In genomic region chr6:147063469-147064031, GRCh38 we compare ENCODE assay signal across 14 cellular contexts.
DNase-seq lines count a peak whose midpoint lies in the region; ATAC-seq, FAIRE-seq and TF ChIP-seq lines count a peak whose summit lies in the region.
"Had no signal": no experiment of that assay in that cellular context is flagged by ENCODE, and none has a peak within 500 bp of the region (broad histone marks: within the 10 kb centered on the region; RNA-seq: fewer than 3 reads in every experiment).

No MANE protein-coding gene starts in this region.

- peak overlapping the region in 1 of 2 experiments; percentile 72; a peak in 4 of 6 replicates for H3K27ac ChIP-seq in A549
- peak overlapping the region in 2 of 4 donors; percentile 1 to 15 for H3K27ac ChIP-seq in body of pancreas

- peak in 1 of 2 experiments; percentile 10 for DNase-seq in A549 (ENCODE audit: low read depth in 1 of 2, low spot score in 1 of 2)
- DNase-seq in HS-5 (ENCODE audit: low read depth): peak; percentile 60
- no peak for DNase-seq in body of pancreas
- DNase-seq in islet precursor cell: peak; percentile 73
- no peak for DNase-seq in NCI-H1092 (lab: John Stamatoyannopoulos, UW)
- DNase-seq in left lobe of liver (ENCODE audit: low spot score): no peak
- DNase-seq in stimulated activated naive CD8-positive, alpha-beta T cell treated with anti-CD3 and anti-CD28 coated beads, Interleukin-15, Interleukin-2, amounts not matched to agents 100 U/mL and 50 U/mL, for 24 hours: no peak
- DNase-seq in stimulated activated CD4-positive, alpha-beta T cell treated with anti-CD3 and anti-CD28 coated beads, Interleukin-4, amount 100 ng/mL, for 24 hours: no peak
- DNase-seq: activated CD4-positive, alpha-beta T cell treated with anti-CD3 and anti-CD28 coated beads, Interleukin-2, amount 10 ng/mL, durations not matched to agents 7 days and 5 days; activated effector memory CD4-positive, alpha-beta T cell treated with anti-CD3 and anti-CD28 coated beads, Interleukin-2, amount 50 U/mL, for 16 hours; naive B cell; NCI-H524 treated with DMSO at 0.1 percent for 48 hours had no signal

- H3K9me3 ChIP-seq in A549 (no peaks in the 10 kb centered on the region), body of pancreas (no peaks in the 10 kb centered on the region)

- POLR2A ChIA-PET in A549 (lab: Yijun Ruan, JAX): no interaction called here

- H3K4me3 ChIP-seq in A549 (no peak overlapping the region), body of pancreas (no peak overlapping the region)
- H3K4me3 ChIP-seq: GM23338 had no signal

- H3K27me3 ChIP-seq in body of pancreas: no peaks in the 10 kb centered on the region

- CTCF ChIA-PET in A549 (lab: Yijun Ruan, JAX): no interaction called here

- TF ChIP-seq RAD21 in A549 (conservative IDR thresholded peaks at IDR 0.05 in 1 of 2, IDR thresholded peaks at IDR 0.05 in 1 of 2): no peak

- H3K36me3 ChIP-seq in body of pancreas (replicated peaks in 1 of 2; ENCODE audit: insufficient read depth in 1 of 2, low read depth in 2 of 2): no peaks in the 10 kb centered on the region

- no peak for FAIRE-seq in A549 (lab: Jason Lieb, UNC)
- FAIRE-seq: G401.6 had no signal

- ATAC-seq in A549 (peak in 1 of 2 experiments; percentile 62; a peak in 3 of 6 replicates), body of pancreas (peak; percentile 77), left lobe of liver (no peak)
- no peak for ATAC-seq in stimulated activated naive CD8-positive, alpha-beta T cell treated with anti-CD3 and anti-CD28 coated beads, Interleukin-15, Interleukin-2, amounts not matched to agents 100 U/mL and 50 U/mL, for 24 hours
- ATAC-seq: GM23338 had no signal

- intact Hi-C loops in body of pancreas (cut with DNase I): no loop called here

- TF ChIP-seq CTCF in A549 (IDR thresholded peaks at IDR 0.05): no peak
- no peak for TF ChIP-seq CTCF in body of pancreas (IDR thresholded peaks at IDR 0.05)

- peak overlapping the region; percentile 10; the same call in 2 of the 3 replicates for H3K4me2 ChIP-seq in A549
- H3K4me2 ChIP-seq: GM23338 had no signal

- no peak for TF ChIP-seq EP300 in A549 (IDR thresholded peaks at IDR 0.05)

- 82% methylated on average over 1 of the region's 1 CpG for WGBS in A549 (ENCODE audit: missing lambda C conversion rate)
- 56 to 89% methylated on average over 1 of the region's 1 CpG for WGBS in body of pancreas, 2 donors

- peaks cover 30% of the 10 kb centered on the region for H3K4me1 ChIP-seq in A549
- H3K4me1 ChIP-seq in body of pancreas: peaks cover 9% of the 10 kb centered on the region

- no peak for TF ChIP-seq POLR2A in A549 (IDR thresholded peaks at IDR 0.05; ENCODE audit: low read length)
- TF ChIP-seq POLR2A in body of pancreas (IDR thresholded peaks at IDR 0.05): no peak

TF ChIP-seq in A549, 52 proteins besides CTCF, POLR2A, EP300 and RAD21:
- TF ChIP-seq HOXA7 (CRISPR knock-in tag; IDR thresholded peaks at IDR 0.05) (no peak), FOSL2 (IDR thresholded peaks at IDR 0.05) (no peak), FOSL2 (CRISPR knock-in tag; IDR thresholded peaks at IDR 0.05) (no peak), SMC3 (IDR thresholded peaks at IDR 0.05) (no peak), MAFK (IDR thresholded peaks at IDR 0.05; ENCODE audit: partially characterized antibody) (no peak), CBX2 (IDR thresholded peaks at IDR 0.05; ENCODE audit: borderline replicate concordance, low read depth) (no peak), NR3C1 (IDR thresholded peaks at IDR 0.05) (no peak), E2F6 (IDR thresholded peaks at IDR 0.05; ENCODE audit: borderline replicate concordance, low read depth) (no peak), ZC3H11A (IDR thresholded peaks at IDR 0.05) (no peak), RNF2 (IDR thresholded peaks at IDR 0.05; ENCODE audit: borderline replicate concordance, low read depth) (no peak), EHF (CRISPR knock-in tag; IDR thresholded peaks at IDR 0.05) (no peak), POLR2AphosphoS2 (conservative IDR thresholded peaks at IDR 0.05; ENCODE audit: low read length) (no peak), HOXB13 (CRISPR knock-in tag; IDR thresholded peaks at IDR 0.05; ENCODE audit: low read depth) (no peak), PHF8 (IDR thresholded peaks at IDR 0.05; ENCODE audit: borderline replicate concordance, low read depth) (no peak), CHD4 (IDR thresholded peaks at IDR 0.05; ENCODE audit: borderline replicate concordance) (no peak), RARB (CRISPR knock-in tag; IDR thresholded peaks at IDR 0.05) (no peak), RFX5 (IDR thresholded peaks at IDR 0.05) (no peak), KDM5A (IDR thresholded peaks at IDR 0.05) (no peak), HDAC2 (IDR thresholded peaks at IDR 0.05) (no peak)
- TF ChIP-seq, protein P1, sequence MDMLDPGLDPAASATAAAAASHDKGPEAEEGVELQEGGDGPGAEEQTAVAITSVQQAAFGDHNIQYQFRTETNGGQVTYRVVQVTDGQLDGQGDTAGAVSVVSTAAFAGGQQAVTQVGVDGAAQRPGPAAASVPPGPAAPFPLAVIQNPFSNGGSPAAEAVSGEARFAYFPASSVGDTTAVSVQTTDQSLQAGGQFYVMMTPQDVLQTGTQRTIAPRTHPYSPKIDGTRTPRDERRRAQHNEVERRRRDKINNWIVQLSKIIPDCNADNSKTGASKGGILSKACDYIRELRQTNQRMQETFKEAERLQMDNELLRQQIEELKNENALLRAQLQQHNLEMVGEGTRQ (IDR thresholded peaks at IDR 0.05): no peak
- TF ChIP-seq, protein P2, sequence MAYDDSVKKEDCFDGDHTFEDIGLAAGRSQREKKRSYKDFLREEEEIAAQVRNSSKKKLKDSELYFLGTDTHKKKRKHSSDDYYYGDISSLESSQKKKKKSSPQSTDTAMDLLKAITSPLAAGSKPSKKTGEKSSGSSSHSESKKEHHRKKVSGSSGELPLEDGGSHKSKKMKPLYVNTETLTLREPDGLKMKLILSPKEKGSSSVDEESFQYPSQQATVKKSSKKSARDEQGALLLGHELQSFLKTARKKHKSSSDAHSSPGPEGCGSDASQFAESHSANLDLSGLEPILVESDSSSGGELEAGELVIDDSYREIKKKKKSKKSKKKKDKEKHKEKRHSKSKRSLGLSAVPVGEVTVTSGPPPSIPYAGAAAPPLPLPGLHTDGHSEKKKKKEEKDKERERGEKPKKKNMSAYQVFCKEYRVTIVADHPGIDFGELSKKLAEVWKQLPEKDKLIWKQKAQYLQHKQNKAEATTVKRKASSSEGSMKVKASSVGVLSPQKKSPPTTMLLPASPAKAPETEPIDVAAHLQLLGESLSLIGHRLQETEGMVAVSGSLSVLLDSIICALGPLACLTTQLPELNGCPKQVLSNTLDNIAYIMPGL (CRISPR knock-in tag; IDR thresholded peaks at IDR 0.05; ENCODE audit: borderline replicate concordance): no peak

Comparison
In these comparisons a context has a peak if more than half of its experiments do, and no peak if none do; other contexts are left out.
1. DNase-seq: peak in HS-5 (single experiment) and islet precursor cell (single experiment); none in body of pancreas (0 of 4), NCI-H1092 (single experiment), left lobe of liver (single experiment), stimulated activated naive CD8-positive, alpha-beta T cell treated with anti-CD3 and anti-CD28 coated beads, Interleukin-15, Interleukin-2, amounts not matched to agents 100 U/mL and 50 U/mL, for 24 hours (single experiment) and stimulated activated CD4-positive, alpha-beta T cell treated with anti-CD3 and anti-CD28 coated beads, Interleukin-4, amount 100 ng/mL, for 24 hours (single experiment).